1 cellular context compared by ENCODE assay signal in the genomic region with DNA sequence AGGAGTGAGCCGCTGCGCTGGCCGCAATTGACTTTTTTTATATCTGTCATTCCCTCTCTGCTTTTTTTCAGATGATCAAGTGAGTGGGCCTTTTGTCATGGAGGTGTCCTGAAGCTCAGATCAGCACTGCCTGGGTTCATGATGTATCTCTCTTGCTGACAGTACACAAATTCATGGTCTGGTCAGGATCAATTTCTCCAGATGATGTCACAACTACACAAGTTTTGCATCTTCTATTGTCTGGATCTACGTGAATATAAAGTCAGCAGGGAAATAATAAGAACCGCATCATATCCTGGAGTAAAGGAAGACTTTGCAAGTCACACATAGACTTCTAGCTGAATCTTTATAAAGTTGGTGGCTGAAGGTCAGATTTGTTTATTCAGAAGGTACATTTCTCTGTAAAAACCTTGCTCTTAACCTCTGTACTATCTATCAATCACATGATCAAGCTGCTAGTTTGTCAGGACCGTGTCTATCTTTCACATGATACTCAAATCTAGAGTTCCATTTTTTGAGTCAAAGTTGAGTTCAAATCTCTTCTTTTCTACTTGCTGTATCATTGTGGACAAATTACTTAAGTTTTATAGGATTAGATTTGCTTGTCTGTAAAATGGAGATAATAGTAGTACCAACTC.
TF ChIP-seq lines count a peak whose summit lies in the region.

No MANE protein-coding gene starts in this region.

TF ChIP-seq in endothelial cell of umbilical vein, 7 proteins besides CTCF, POLR2A, EP300 and RAD21:
- TF ChIP-seq MYC (IDR thresholded peaks at IDR 0.05; ENCODE audit: low read depth, low read length) (no peak), JUN (IDR thresholded peaks at IDR 0.05; ENCODE audit: borderline replicate concordance, insufficient read depth, insufficient read length, low read depth) (no peak), POLR2AphosphoS5 (IDR thresholded peaks at IDR 0.05; ENCODE audit: insufficient read depth, low read depth, low read length) (no peak), FOS (IDR thresholded peaks at IDR 0.05; ENCODE audit: borderline replicate concordance, insufficient read depth, low read length) (no peak), GATA2 (IDR thresholded peaks at IDR 0.05; ENCODE audit: insufficient read depth, insufficient read length, low read depth, low read length) (no peak), EZH2 (IDR thresholded peaks at IDR 0.05; ENCODE audit: borderline replicate concordance, low read depth, low read length, severe bottlenecking) (no peak)
- TF ChIP-seq, protein P1, sequence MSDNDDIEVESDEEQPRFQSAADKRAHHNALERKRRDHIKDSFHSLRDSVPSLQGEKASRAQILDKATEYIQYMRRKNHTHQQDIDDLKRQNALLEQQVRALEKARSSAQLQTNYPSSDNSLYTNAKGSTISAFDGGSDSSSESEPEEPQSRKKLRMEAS (IDR thresholded peaks at IDR 0.05; ENCODE audit: insufficient read depth, insufficient read length), result no peak
